2 cellular contexts compared by ENCODE assay signal in genomic region chr7:2633538-2634264, GRCh38.
TF ChIP-seq lines count a peak whose summit lies in the region.

No MANE protein-coding gene starts in this region.

TF ChIP-seq in SK-N-SH treated with all-trans-retinoic acid at 6 μM for 48 hours, 23 proteins besides CTCF, POLR2A, EP300 and RAD21 (continued from another document):
- TF ChIP-seq BACH2 (CRISPR knock-in tag; IDR thresholded peaks at IDR 0.05; ENCODE audit: borderline replicate concordance) (no peak), TCF4 (CRISPR knock-in tag; IDR thresholded peaks at IDR 0.05; ENCODE audit: borderline replicate concordance) (no peak), ZFP30 (CRISPR knock-in tag; IDR thresholded peaks at IDR 0.05) (no peak), SNAI2 (CRISPR knock-in tag; IDR thresholded peaks at IDR 0.05) (no peak; the same call in 1 of the 2 replicates), ZNF8 (CRISPR knock-in tag; IDR thresholded peaks at IDR 0.05) (no peak), ISL1 (CRISPR knock-in tag; IDR thresholded peaks at IDR 0.05) (no peak), ZFP3 (CRISPR knock-in tag; IDR thresholded peaks at IDR 0.05) (0 out of 2 replicates have a peak, but pooled peaks have one; percentile 45), PPARA (CRISPR knock-in tag; IDR thresholded peaks at IDR 0.05; ENCODE audit: borderline replicate concordance) (no peak)
- TF ChIP-seq, protein P1, sequence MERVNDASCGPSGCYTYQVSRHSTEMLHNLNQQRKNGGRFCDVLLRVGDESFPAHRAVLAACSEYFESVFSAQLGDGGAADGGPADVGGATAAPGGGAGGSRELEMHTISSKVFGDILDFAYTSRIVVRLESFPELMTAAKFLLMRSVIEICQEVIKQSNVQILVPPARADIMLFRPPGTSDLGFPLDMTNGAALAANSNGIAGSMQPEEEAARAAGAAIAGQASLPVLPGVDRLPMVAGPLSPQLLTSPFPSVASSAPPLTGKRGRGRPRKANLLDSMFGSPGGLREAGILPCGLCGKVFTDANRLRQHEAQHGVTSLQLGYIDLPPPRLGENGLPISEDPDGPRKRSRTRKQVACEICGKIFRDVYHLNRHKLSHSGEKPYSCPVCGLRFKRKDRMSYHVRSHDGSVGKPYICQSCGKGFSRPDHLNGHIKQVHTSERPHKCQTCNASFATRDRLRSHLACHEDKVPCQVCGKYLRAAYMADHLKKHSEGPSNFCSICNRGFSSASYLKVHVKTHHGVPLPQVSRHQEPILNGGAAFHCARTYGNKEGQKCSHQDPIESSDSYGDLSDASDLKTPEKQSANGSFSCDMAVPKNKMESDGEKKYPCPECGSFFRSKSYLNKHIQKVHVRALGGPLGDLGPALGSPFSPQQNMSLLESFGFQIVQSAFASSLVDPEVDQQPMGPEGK (CRISPR knock-in tag; IDR thresholded peaks at IDR 0.05; ENCODE audit: borderline replicate concordance) = no peak
- TF ChIP-seq, protein P2, sequence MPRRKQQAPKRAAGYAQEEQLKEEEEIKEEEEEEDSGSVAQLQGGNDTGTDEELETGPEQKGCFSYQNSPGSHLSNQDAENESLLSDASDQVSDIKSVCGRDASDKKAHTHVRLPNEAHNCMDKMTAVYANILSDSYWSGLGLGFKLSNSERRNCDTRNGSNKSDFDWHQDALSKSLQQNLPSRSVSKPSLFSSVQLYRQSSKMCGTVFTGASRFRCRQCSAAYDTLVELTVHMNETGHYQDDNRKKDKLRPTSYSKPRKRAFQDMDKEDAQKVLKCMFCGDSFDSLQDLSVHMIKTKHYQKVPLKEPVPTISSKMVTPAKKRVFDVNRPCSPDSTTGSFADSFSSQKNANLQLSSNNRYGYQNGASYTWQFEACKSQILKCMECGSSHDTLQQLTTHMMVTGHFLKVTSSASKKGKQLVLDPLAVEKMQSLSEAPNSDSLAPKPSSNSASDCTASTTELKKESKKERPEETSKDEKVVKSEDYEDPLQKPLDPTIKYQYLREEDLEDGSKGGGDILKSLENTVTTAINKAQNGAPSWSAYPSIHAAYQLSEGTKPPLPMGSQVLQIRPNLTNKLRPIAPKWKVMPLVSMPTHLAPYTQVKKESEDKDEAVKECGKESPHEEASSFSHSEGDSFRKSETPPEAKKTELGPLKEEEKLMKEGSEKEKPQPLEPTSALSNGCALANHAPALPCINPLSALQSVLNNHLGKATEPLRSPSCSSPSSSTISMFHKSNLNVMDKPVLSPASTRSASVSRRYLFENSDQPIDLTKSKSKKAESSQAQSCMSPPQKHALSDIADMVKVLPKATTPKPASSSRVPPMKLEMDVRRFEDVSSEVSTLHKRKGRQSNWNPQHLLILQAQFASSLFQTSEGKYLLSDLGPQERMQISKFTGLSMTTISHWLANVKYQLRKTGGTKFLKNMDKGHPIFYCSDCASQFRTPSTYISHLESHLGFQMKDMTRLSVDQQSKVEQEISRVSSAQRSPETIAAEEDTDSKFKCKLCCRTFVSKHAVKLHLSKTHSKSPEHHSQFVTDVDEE (CRISPR knock-in tag; IDR thresholded peaks at IDR 0.05) = no peak

TF ChIP-seq in HepG2, 621 proteins besides CTCF, POLR2A, EP300 and RAD21 (continued from another document and continues in another):
- TF ChIP-seq ZSCAN25 (CRISPR knock-in tag; IDR thresholded peaks at IDR 0.05) (peak; percentile 92), ZBTB40 (IDR thresholded peaks at IDR 0.05) (no peak), ZBTB40 (CRISPR knock-in tag; IDR thresholded peaks at IDR 0.05) (peak; percentile 40; the same call in 1 of the 2 replicates), TFDP1 (CRISPR knock-in tag; IDR thresholded peaks at IDR 0.05; ENCODE audit: borderline replicate concordance) (no peak), SRY (CRISPR knock-in tag; IDR thresholded peaks at IDR 0.05) (no peak), MXI1 (IDR thresholded peaks at IDR 0.05; ENCODE audit: borderline replicate concordance, low read depth, low read length) (peak; percentile 5; the same call in 1 of the 3 replicates), ZNF124 (CRISPR knock-in tag; IDR thresholded peaks at IDR 0.05) (peak; percentile 35; the same call in 1 of the 2 replicates), CAMTA2 (CRISPR knock-in tag; IDR thresholded peaks at IDR 0.05; ENCODE audit: borderline replicate concordance) (no peak), MTA1 (CRISPR knock-in tag; IDR thresholded peaks at IDR 0.05; ENCODE audit: borderline replicate concordance) (no peak), ZNF121 (CRISPR knock-in tag; IDR thresholded peaks at IDR 0.05) (peak; percentile 32; the same call in 1 of the 2 replicates), ZNF674 (CRISPR knock-in tag; IDR thresholded peaks at IDR 0.05; ENCODE audit: low read depth) (no peak), ZNF556 (CRISPR knock-in tag; IDR thresholded peaks at IDR 0.05; ENCODE audit: borderline replicate concordance) (peak; percentile 59; the same call in 1 of the 2 replicates), ARID4A (CRISPR knock-in tag; IDR thresholded peaks at IDR 0.05; ENCODE audit: borderline replicate concordance) (0 out of 2 replicates have a peak, but pooled peaks have one; percentile 2), ZNF768 (CRISPR knock-in tag; IDR thresholded peaks at IDR 0.05) (peak; percentile 89; the same call in 1 of the 2 replicates), ZNF362 (CRISPR knock-in tag; IDR thresholded peaks at IDR 0.05; ENCODE audit: borderline replicate concordance) (no peak), YEATS2 (CRISPR knock-in tag; IDR thresholded peaks at IDR 0.05; ENCODE audit: borderline replicate concordance) (no peak), CENPBD1 (CRISPR knock-in tag; IDR thresholded peaks at IDR 0.05; ENCODE audit: borderline replicate concordance, low read depth) (no peak), SOX6 (IDR thresholded peaks at IDR 0.05) (no peak), SOX6 (CRISPR knock-in tag; IDR thresholded peaks at IDR 0.05) (peak; percentile 26; the same call in 1 of the 2 replicates), ZNF468 (CRISPR knock-in tag; IDR thresholded peaks at IDR 0.05) (no peak)
- TF ChIP-seq, protein P3, sequence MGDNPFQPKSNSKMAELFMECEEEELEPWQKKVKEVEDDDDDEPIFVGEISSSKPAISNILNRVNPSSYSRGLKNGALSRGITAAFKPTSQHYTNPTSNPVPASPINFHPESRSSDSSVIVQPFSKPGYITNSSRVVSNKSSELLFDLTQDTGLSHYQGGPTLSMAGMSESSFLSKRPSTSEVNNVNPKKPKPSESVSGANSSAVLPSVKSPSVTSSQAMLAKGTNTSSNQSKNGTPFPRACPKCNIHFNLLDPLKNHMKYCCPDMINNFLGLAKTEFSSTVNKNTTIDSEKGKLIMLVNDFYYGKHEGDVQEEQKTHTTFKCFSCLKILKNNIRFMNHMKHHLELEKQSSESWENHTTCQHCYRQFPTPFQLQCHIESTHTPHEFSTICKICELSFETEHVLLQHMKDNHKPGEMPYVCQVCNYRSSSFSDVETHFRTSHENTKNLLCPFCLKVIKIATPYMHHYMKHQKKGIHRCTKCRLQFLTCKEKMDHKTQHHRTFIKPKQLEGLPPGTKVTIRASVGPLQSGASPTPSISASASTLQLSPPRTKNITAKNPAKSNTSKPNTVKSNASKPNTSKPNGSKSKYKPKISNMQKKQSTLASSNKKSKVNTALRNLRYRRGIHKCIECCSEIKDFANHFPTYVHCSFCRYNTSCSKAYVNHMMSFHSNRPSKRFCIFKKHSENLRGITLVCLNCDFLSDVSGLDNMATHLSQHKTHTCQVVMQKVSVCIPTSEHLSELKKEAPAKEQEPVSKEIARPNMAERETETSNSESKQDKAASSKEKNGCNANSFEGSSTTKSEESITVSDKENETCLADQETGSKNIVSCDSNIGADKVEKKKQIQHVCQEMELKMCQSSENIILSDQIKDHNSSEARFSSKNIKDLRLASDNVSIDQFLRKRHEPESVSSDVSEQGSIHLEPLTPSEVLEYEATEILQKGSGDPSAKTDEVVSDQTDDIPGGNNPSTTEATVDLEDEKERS (CRISPR knock-in tag; IDR thresholded peaks at IDR 0.05) = no peak
